8 cellular contexts compared by ENCODE assay signal in genomic region chr14:61527325-61528100, GRCh38.
DNase-seq lines count a peak whose midpoint lies in the region; ATAC-seq and TF ChIP-seq lines count a peak whose summit lies in the region.

No MANE protein-coding gene starts in this region.

- H3K27me3 ChIP-seq in SK-N-SH (ENCODE audit: insufficient read depth): no peaks in the 10 kb centered on the region

- H3K9me2 ChIP-seq in SK-N-SH: no peaks in the 10 kb centered on the region

- DNase-seq in EH (ENCODE audit: low read depth) (peak; percentile 88), SK-N-SH (no peak), fibroblast of mammary gland (ENCODE audit: low read depth) (peak; percentile 86), skeletal muscle cell (ENCODE audit: low read depth) (peak; percentile 70), NK-92 (lab: John Stamatoyannopoulos, UW; ENCODE audit: unreplicated experiment) (no peak), DMS114 treated with DMSO at 0.1 percent for 48 hours (lab: John Stamatoyannopoulos, UW; ENCODE audit: unreplicated experiment) (no peak)

- H3K4me3 ChIP-seq in SK-N-SH (ENCODE audit: low read depth in 2 of 2, low read length in 1 of 2) (peak overlapping the region in 1 of 2 experiments; percentile 1; a peak in 1 of 4 replicates), fibroblast of mammary gland (ENCODE audit: control insufficient read depth, low read depth, low read length) (no peak overlapping the region), skeletal muscle cell (ENCODE audit: low read depth, low read length) (no peak overlapping the region)

- POLR2A ChIA-PET in SK-N-SH (lab: Yijun Ruan, JAX): no interaction called here

- CTCF ChIA-PET in SK-N-SH (lab: Yijun Ruan, JAX): interaction anchor here (2.3 kb wide), 1 partner anchor 52 kb away, joined by 8 read pairs; no protein-coding TSS in a partner anchor

- H3F3A ChIP-seq in SK-N-SH (replicated peaks; ENCODE audit: insufficient read depth): peaks cover 20% of the 10 kb centered on the region

- no peak for TF ChIP-seq EP300 in SK-N-SH (IDR thresholded peaks at IDR 0.05; ENCODE audit: borderline replicate concordance in 1 of 2, low read depth in 1 of 2, low read length in 1 of 2)

- H3K4me1 ChIP-seq in SK-N-SH (ENCODE audit: control insufficient read depth in 1 of 2, insufficient read depth in 2 of 2, low read depth in 1 of 2, low read length in 1 of 2): peaks cover 29 to 46% of the 10 kb centered on the region in 2 experiments

- H3K9me3 ChIP-seq in SK-N-SH: no peaks in the 10 kb centered on the region

- no peaks in the 10 kb centered on the region for H3K36me3 ChIP-seq in SK-N-SH (replicated peaks in 1 of 2; ENCODE audit: control insufficient read depth in 1 of 2, insufficient read depth in 2 of 2, low read length in 1 of 2)

- H3K4me2 ChIP-seq in SK-N-SH: peak overlapping the region; percentile 66

- peak overlapping the region; percentile 52; the same call in 1 of the 2 replicates for H3K9ac ChIP-seq in SK-N-SH

- H2AFZ ChIP-seq in SK-N-SH (ENCODE audit: low read depth): peak overlapping the region; percentile 24

- WGBS in SK-N-SH (ENCODE audit: low lambda C conversion rate): 23% methylated on average over 10 of the region's 10 CpGs

- no peak for ATAC-seq in HG02678 (IDR thresholded peaks at IDR 0.05; ENCODE audit: unreplicated experiment)
- no peak for ATAC-seq in GM18861 (IDR thresholded peaks at IDR 0.05; ENCODE audit: unreplicated experiment)

- H4K20me1 ChIP-seq in SK-N-SH (ENCODE audit: insufficient read depth): no peaks in the 10 kb centered on the region

- TF ChIP-seq RAD21 in SK-N-SH (IDR thresholded peaks at IDR 0.05; ENCODE audit: low read length): no peak

- TF ChIP-seq CTCF in SK-N-SH (IDR thresholded peaks at IDR 0.05) (no peak), fibroblast of mammary gland (conservative IDR thresholded peaks at IDR 0.05; ENCODE audit: control insufficient read depth, insufficient read depth, low read depth, low read length) (no peak)

- H3K79me2 ChIP-seq in SK-N-SH (ENCODE audit: insufficient read depth): no peaks in the 10 kb centered on the region

- H3K27ac ChIP-seq in SK-N-SH (ENCODE audit: low read depth in 2 of 2, low read length in 1 of 2): peak overlapping the region; percentile 39 to 75

TF ChIP-seq in SK-N-SH, 30 proteins besides CTCF, POLR2A, EP300 and RAD21:
- TF ChIP-seq REST (IDR thresholded peaks at IDR 0.05; ENCODE audit: low read depth, low read length): no peak
- TF ChIP-seq FOSL2 (IDR thresholded peaks at IDR 0.05; ENCODE audit: borderline replicate concordance, low read depth): peak; percentile 84
- TF ChIP-seq EZH2phosphoT487 (IDR thresholded peaks at IDR 0.05; ENCODE audit: borderline replicate concordance, low read depth): no peak
- peak; percentile 42; the same call in 1 of the 2 replicates for TF ChIP-seq TCF12 (IDR thresholded peaks at IDR 0.05)
- TF ChIP-seq, protein P1, sequence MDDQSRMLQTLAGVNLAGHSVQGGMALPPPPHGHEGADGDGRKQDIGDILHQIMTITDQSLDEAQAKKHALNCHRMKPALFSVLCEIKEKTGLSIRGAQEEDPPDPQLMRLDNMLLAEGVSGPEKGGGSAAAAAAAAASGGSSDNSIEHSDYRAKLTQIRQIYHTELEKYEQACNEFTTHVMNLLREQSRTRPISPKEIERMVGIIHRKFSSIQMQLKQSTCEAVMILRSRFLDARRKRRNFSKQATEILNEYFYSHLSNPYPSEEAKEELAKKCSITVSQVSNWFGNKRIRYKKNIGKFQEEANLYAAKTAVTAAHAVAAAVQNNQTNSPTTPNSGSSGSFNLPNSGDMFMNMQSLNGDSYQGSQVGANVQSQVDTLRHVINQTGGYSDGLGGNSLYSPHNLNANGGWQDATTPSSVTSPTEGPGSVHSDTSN (IDR thresholded peaks at IDR 0.05): 0 out of 2 replicates have a peak, but pooled peaks have one; percentile 42
- no peak for TF ChIP-seq MXI1 (IDR thresholded peaks at IDR 0.05; ENCODE audit: low read depth, low read length)
- TF ChIP-seq GABPA (IDR thresholded peaks at IDR 0.05; ENCODE audit: low read depth): no peak
- TF ChIP-seq NRF1 (IDR thresholded peaks at IDR 0.05; ENCODE audit: low read depth, low read length): no peak
- no peak for TF ChIP-seq ZBTB33 (IDR thresholded peaks at IDR 0.05; ENCODE audit: borderline replicate concordance, low read depth)
- TF ChIP-seq RCOR1 (IDR thresholded peaks at IDR 0.05; ENCODE audit: low read length): no peak
- peak; percentile 74; the same call in 1 of the 2 replicates for TF ChIP-seq JUND (IDR thresholded peaks at IDR 0.05)
- no peak for TF ChIP-seq FOXJ3 (CRISPR knock-in tag; IDR thresholded peaks at IDR 0.05)
- 0 out of 2 replicates have a peak, but pooled peaks have one; percentile 72 for TF ChIP-seq YY1 (IDR thresholded peaks at IDR 0.05; ENCODE audit: low read depth)
- 0 out of 2 replicates have a peak, but pooled peaks have one; percentile 22 for TF ChIP-seq POLR2AphosphoS5 (IDR thresholded peaks at IDR 0.05; ENCODE audit: low read depth, low read length)
- TF ChIP-seq MAX (IDR thresholded peaks at IDR 0.05; ENCODE audit: low read depth): peak; percentile 71

Comparison
In these comparisons a context has a peak if more than half of its experiments do, and no peak if none do; other contexts are left out.
1. DNase-seq: peak in EH (single experiment), fibroblast of mammary gland (single experiment) and skeletal muscle cell (single experiment); none in SK-N-SH (single experiment), NK-92 (single experiment) and DMS114 treated with DMSO at 0.1 percent for 48 hours (single experiment).